Comparison of ENCODE assay signal across 17 cellular contexts in genomic region chr7:12493407-12493806, GRCh38.
DNase-seq lines count a peak whose midpoint lies in the region; ATAC-seq and TF ChIP-seq lines count a peak whose summit lies in the region.
"Had no signal": no experiment of that assay in that cellular context is flagged by ENCODE, and none has a peak within 500 bp of the region (broad histone marks: within the 10 kb centered on the region; RNA-seq: fewer than 3 reads in every experiment).

No MANE protein-coding gene starts in this region.

- ATAC-seq in GM19463 (IDR thresholded peaks at IDR 0.05; ENCODE audit: unreplicated experiment) (peak; percentile 57), left lung (peak; percentile 22), HG02678 (IDR thresholded peaks at IDR 0.05; ENCODE audit: unreplicated experiment) (no peak)
- ATAC-seq: heart right ventricle, SK-N-SH treated with all-trans-retinoic acid at 6 μM for 48 hours had no signal

- CTCF ChIA-PET in Caco-2 (lab: Charles Lee) = interaction anchor here (1.7 kb wide), 1 partner anchor 35 kb away, joined by 8 read pairs; no protein-coding TSS in a partner anchor
- CTCF ChIA-PET in activated CD4-positive, alpha-beta memory T cell treated with anti-CD3 and anti-CD28 coated beads for 36 hours (lab: Charles Lee) = interaction anchor here (3.5 kb wide), 1 partner anchor 35 kb away, joined by 41 read pairs; no protein-coding TSS in a partner anchor

- no peak overlapping the region for H3K4me3 ChIP-seq in brain microvascular endothelial cell (ENCODE audit: low read depth, low read length)
- H3K4me3 ChIP-seq in left lung = no peak overlapping the region
- no peak overlapping the region for H3K4me3 ChIP-seq in Caco-2 (ENCODE audit: low read depth, low read length)
- H3K4me3 ChIP-seq: heart right ventricle, right atrium auricular region had no signal

- in situ Hi-C loops in brain microvascular endothelial cell (cut with HindIII; ENCODE audit: low pct_ligation_motif_present, low sequenced_read_pairs) = no loop called here

- peaks cover 5% of the 10 kb centered on the region for H3K27me3 Mint-ChIP-seq in Caco-2 (ENCODE audit: insufficient read depth, unreplicated experiment)
- peaks cover 1% of the 10 kb centered on the region for H3K27me3 Mint-ChIP-seq in activated CD4-positive, alpha-beta memory T cell treated with anti-CD3 and anti-CD28 coated beads for 36 hours

- no peak overlapping the region for H3K27ac ChIP-seq in brain microvascular endothelial cell
- H3K27ac ChIP-seq in left lung = no peak overlapping the region
- H3K27ac ChIP-seq: heart right ventricle, right atrium auricular region had no signal

- H3K27ac Mint-ChIP-seq in Caco-2 (ENCODE audit: unreplicated experiment) = no peak overlapping the region
- no peak overlapping the region for H3K27ac Mint-ChIP-seq in activated CD4-positive, alpha-beta memory T cell treated with anti-CD3 and anti-CD28 coated beads for 36 hours
- H3K27ac Mint-ChIP-seq: activated CD4-positive, alpha-beta memory T cell treated with anti-CD3 and anti-CD28 coated beads, Interleukin-2, amount 10 ng/mL, durations not matched to agents 7 days and 5 days had no signal

- TF ChIP-seq CTCF in brain microvascular endothelial cell (IDR thresholded peaks at IDR 0.05; ENCODE audit: low read depth, low read length, missing control alignments) = no peak
- no peak for TF ChIP-seq CTCF in left lung (IDR thresholded peaks at IDR 0.05)
- TF ChIP-seq CTCF in Caco-2 (IDR thresholded peaks at IDR 0.05; ENCODE audit: insufficient read depth in 1 of 2, low read depth in 1 of 2, low read length in 1 of 2, severe bottlenecking in 1 of 2, unreplicated experiment in 1 of 2) = no peak

- intact Hi-C loops in left lung (cut with DNase I) = no loop called here
- intact Hi-C loops in Caco-2 (cut with micrococcal nuclease; ENCODE audit: unreplicated experiment) = loop anchor here (5.0 kb wide), 1 partner anchor 1066 kb away; no protein-coding TSS in a partner anchor
- intact Hi-C loops in activated CD4-positive, alpha-beta memory T cell treated with anti-CD3 and anti-CD28 coated beads for 36 hours (cut with micrococcal nuclease) = loop anchor here (5.0 to 10.0 kb wide), 2 partner anchors 169 to 1066 kb away; no protein-coding TSS in a partner anchor

- no peaks in the 10 kb centered on the region for H3K36me3 Mint-ChIP-seq in Caco-2 (ENCODE audit: insufficient read depth, unreplicated experiment)
- H3K36me3 Mint-ChIP-seq in activated CD4-positive, alpha-beta memory T cell treated with anti-CD3 and anti-CD28 coated beads for 36 hours = no peaks in the 10 kb centered on the region

- H3K4me3 Mint-ChIP-seq in Caco-2 (ENCODE audit: unreplicated experiment) = no peak overlapping the region
- no peak overlapping the region for H3K4me3 Mint-ChIP-seq in activated CD4-positive, alpha-beta memory T cell treated with anti-CD3 and anti-CD28 coated beads for 36 hours
- H3K4me3 Mint-ChIP-seq: activated CD4-positive, alpha-beta memory T cell treated with anti-CD3 and anti-CD28 coated beads, Interleukin-2, amount 10 ng/mL, durations not matched to agents 7 days and 5 days had no signal

- H3K27me3 ChIP-seq in brain microvascular endothelial cell (replicated peaks) (no peaks in the 10 kb centered on the region), left lung (no peaks in the 10 kb centered on the region), Caco-2 (replicated peaks; ENCODE audit: control insufficient read depth, insufficient read depth, low read length) (no peaks in the 10 kb centered on the region)
- H3K27me3 ChIP-seq: heart right ventricle, right atrium auricular region had no signal

- H3K36me3 ChIP-seq in brain microvascular endothelial cell (replicated peaks) = no peaks in the 10 kb centered on the region
- no peaks in the 10 kb centered on the region for H3K36me3 ChIP-seq in left lung
- H3K36me3 ChIP-seq in Caco-2 (ENCODE audit: control insufficient read depth, insufficient read depth, low read length) = no peaks in the 10 kb centered on the region
- H3K36me3 ChIP-seq: heart right ventricle, right atrium auricular region had no signal

- DNase-seq in NCI-H524 (lab: John Stamatoyannopoulos, UW) (peak; percentile 52 to 74), brain microvascular endothelial cell (peak; percentile 50), left lung (no peak), Caco-2 (no peak), dermis blood vessel endothelial cell (no peak)
- no peak for DNase-seq in activated CD4-positive, alpha-beta memory T cell treated with anti-CD3 and anti-CD28 coated beads for 36 hours
- DNase-seq: activated CD4-positive, alpha-beta memory T cell treated with anti-CD3 and anti-CD28 coated beads, Interleukin-2, amount 10 ng/mL, durations not matched to agents 7 days and 5 days; DMS153; heart right ventricle; midbrain; NCI-H1105; NCI-H2227 treated with DMSO at 0.1 percent for 48 hours; substantia nigra had no signal

- no peaks in the 10 kb centered on the region for H3K4me1 ChIP-seq in left lung
- H3K4me1 ChIP-seq in Caco-2 = no peaks in the 10 kb centered on the region
- H3K4me1 ChIP-seq: heart right ventricle, right atrium auricular region had no signal

- POLR2A ChIA-PET in Caco-2 (lab: Charles Lee) = no interaction called here
- POLR2A ChIA-PET in activated CD4-positive, alpha-beta memory T cell treated with anti-CD3 and anti-CD28 coated beads for 36 hours (lab: Charles Lee) = no interaction called here

- no peaks in the 10 kb centered on the region for H3K4me1 Mint-ChIP-seq in Caco-2 (ENCODE audit: low read depth, unreplicated experiment)
- no peaks in the 10 kb centered on the region for H3K4me1 Mint-ChIP-seq in activated CD4-positive, alpha-beta memory T cell treated with anti-CD3 and anti-CD28 coated beads for 36 hours (ENCODE audit: low read depth)
- H3K4me1 Mint-ChIP-seq: activated CD4-positive, alpha-beta memory T cell treated with anti-CD3 and anti-CD28 coated beads, Interleukin-2, amount 10 ng/mL, durations not matched to agents 7 days and 5 days had no signal

- no peaks in the 10 kb centered on the region for H3K9me3 ChIP-seq in left lung
- H3K9me3 ChIP-seq in Caco-2 = no peaks in the 10 kb centered on the region
- H3K9me3 ChIP-seq: heart right ventricle, right atrium auricular region had no signal

- no TSS peak for BruUV-seq in Caco-2 (replicated peaks; lab: Mats Ljungman, UMichigan)

- no peaks in the 10 kb centered on the region for H3K9me3 Mint-ChIP-seq in Caco-2 (ENCODE audit: unreplicated experiment)
- no peaks in the 10 kb centered on the region for H3K9me3 Mint-ChIP-seq in activated CD4-positive, alpha-beta memory T cell treated with anti-CD3 and anti-CD28 coated beads for 36 hours
- H3K9me3 Mint-ChIP-seq: activated CD4-positive, alpha-beta memory T cell treated with anti-CD3 and anti-CD28 coated beads, Interleukin-2, amount 10 ng/mL, durations not matched to agents 7 days and 5 days had no signal

Comparison
In these comparisons a context has a peak if more than half of its experiments do, and no peak if none do; other contexts are left out.
1. DNase-seq: peak in NCI-H524 (2 of 2) and brain microvascular endothelial cell (single experiment); none in left lung (0 of 2), Caco-2 (0 of 2), activated CD4-positive, alpha-beta memory T cell treated with anti-CD3 and anti-CD28 coated beads for 36 hours (single experiment) and dermis blood vessel endothelial cell (single experiment).
2. intact Hi-C loops: an anchor here in Caco-2 (5.0 kb wide) and activated CD4-positive, alpha-beta memory T cell treated with anti-CD3 and anti-CD28 coated beads for 36 hours (5.0 to 10.0 kb wide); none called in left lung.